ENCODE assay signal across 2 cellular contexts in the genomic region with DNA sequence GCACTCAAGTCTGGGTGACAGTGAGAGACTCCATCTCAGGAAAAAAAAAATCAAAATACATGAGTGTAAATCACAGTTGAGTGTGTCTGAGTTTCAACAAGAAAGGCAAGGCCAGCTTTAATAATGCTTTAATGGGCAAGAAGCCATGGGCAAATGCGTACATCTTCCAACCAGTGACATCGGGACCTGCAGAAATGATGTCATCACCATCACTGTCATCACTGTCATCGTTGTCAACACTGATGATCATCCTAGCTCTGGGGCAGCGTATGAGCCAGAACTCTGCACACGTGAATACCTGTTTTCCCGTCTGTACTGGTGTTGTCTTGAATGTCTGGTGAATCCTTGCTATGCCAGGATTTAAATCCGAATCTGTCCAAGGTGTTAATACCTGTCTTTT.
TF ChIP-seq lines count a peak whose summit lies in the region.

No MANE protein-coding gene starts in this region.

TF ChIP-seq in HepG2, 621 proteins besides CTCF, POLR2A, EP300 and RAD21 (continued from another document):
- no peak for TF ChIP-seq ZNF576 (CRISPR knock-in tag; IDR thresholded peaks at IDR 0.05)
- no peak for TF ChIP-seq SALL2 (CRISPR knock-in tag; IDR thresholded peaks at IDR 0.05)
- TF ChIP-seq ZNF326 (CRISPR knock-in tag; IDR thresholded peaks at IDR 0.05; ENCODE audit: borderline replicate concordance): no peak
- peak; percentile 78 for TF ChIP-seq CREB1 (IDR thresholded peaks at IDR 0.05)
- no peak for TF ChIP-seq CREB1 (CRISPR knock-in tag; IDR thresholded peaks at IDR 0.05)
- peak; percentile 89 for TF ChIP-seq ATF7 (IDR thresholded peaks at IDR 0.05)
- TF ChIP-seq ATF7 (CRISPR knock-in tag; IDR thresholded peaks at IDR 0.05): no peak

TF ChIP-seq in K562, 482 proteins besides CTCF, POLR2A, EP300 and RAD21:
- TF ChIP-seq, protein P1, sequence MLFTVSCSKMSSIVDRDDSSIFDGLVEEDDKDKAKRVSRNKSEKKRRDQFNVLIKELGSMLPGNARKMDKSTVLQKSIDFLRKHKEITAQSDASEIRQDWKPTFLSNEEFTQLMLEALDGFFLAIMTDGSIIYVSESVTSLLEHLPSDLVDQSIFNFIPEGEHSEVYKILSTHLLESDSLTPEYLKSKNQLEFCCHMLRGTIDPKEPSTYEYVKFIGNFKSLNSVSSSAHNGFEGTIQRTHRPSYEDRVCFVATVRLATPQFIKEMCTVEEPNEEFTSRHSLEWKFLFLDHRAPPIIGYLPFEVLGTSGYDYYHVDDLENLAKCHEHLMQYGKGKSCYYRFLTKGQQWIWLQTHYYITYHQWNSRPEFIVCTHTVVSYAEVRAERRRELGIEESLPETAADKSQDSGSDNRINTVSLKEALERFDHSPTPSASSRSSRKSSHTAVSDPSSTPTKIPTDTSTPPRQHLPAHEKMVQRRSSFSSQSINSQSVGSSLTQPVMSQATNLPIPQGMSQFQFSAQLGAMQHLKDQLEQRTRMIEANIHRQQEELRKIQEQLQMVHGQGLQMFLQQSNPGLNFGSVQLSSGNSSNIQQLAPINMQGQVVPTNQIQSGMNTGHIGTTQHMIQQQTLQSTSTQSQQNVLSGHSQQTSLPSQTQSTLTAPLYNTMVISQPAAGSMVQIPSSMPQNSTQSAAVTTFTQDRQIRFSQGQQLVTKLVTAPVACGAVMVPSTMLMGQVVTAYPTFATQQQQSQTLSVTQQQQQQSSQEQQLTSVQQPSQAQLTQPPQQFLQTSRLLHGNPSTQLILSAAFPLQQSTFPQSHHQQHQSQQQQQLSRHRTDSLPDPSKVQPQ (CRISPR knock-in tag; IDR thresholded peaks at IDR 0.05; ENCODE audit: borderline replicate concordance): no peak
- TF ChIP-seq, protein P2, sequence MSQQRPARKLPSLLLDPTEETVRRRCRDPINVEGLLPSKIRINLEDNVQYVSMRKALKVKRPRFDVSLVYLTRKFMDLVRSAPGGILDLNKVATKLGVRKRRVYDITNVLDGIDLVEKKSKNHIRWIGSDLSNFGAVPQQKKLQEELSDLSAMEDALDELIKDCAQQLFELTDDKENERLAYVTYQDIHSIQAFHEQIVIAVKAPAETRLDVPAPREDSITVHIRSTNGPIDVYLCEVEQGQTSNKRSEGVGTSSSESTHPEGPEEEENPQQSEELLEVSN (IDR thresholded peaks at IDR 0.05; ENCODE audit: borderline replicate concordance in 1 of 2, extremely low read depth in 1 of 2, insufficient read depth in 1 of 2, insufficient read length in 1 of 2, low read depth in 1 of 2, low read length in 1 of 2, poor library complexity in 1 of 2, severe bottlenecking in 1 of 2): no peak
- TF ChIP-seq, protein P3, sequence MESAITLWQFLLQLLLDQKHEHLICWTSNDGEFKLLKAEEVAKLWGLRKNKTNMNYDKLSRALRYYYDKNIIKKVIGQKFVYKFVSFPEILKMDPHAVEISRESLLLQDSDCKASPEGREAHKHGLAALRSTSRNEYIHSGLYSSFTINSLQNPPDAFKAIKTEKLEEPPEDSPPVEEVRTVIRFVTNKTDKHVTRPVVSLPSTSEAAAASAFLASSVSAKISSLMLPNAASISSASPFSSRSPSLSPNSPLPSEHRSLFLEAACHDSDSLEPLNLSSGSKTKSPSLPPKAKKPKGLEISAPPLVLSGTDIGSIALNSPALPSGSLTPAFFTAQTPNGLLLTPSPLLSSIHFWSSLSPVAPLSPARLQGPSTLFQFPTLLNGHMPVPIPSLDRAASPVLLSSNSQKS (CRISPR knock-in tag; IDR thresholded peaks at IDR 0.05): no peak
- no peak for TF ChIP-seq CC2D1A (IDR thresholded peaks at IDR 0.05)
- TF ChIP-seq SRSF1 (IDR thresholded peaks at IDR 0.05; ENCODE audit: low read depth, low read length): no peak
- TF ChIP-seq MAZ (CRISPR knock-in tag; conservative IDR thresholded peaks at IDR 0.05 in 1 of 2, IDR thresholded peaks at IDR 0.05 in 1 of 2): no peak
- TF ChIP-seq ZNF124 (CRISPR knock-in tag; IDR thresholded peaks at IDR 0.05): no peak
- TF ChIP-seq ATF3 (IDR thresholded peaks at IDR 0.05): peak; percentile 39; the same call in 1 of the 2 replicates
- TF ChIP-seq ATF3 (CRISPR knock-in tag; conservative IDR thresholded peaks at IDR 0.05): no peak
